24 cellular contexts compared by ENCODE assay signal in the genomic region with DNA sequence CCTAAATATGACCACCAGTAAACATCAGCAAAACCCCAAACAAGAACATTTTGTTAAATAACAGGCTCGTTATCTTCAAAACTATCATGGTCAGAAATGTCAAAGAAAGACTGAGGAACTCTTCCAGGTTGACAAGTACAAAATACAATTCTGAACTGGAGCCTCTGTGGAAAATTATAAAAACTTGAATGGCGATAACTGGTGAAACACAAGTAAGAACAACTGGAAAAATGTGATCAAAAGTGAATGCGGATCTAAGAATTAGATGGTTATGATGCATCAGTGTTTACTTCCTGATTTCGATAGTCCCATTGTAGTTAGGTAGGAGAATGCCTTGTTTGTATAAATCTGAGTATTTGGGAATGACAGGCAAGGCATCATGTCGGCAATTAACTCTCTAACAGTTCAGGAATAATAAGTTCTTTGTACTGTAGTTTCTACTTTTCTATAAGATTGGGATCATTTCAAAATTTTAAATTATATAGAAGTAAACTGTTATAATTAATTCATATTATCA.
DNase-seq lines count a peak whose midpoint lies in the region; ATAC-seq, FAIRE-seq and TF ChIP-seq lines count a peak whose summit lies in the region.
"Had no signal": no experiment of that assay in that cellular context is flagged by ENCODE, and none has a peak within 500 bp of the region (broad histone marks: within the 10 kb centered on the region; RNA-seq: fewer than 3 reads in every experiment).

No MANE protein-coding gene starts in this region.

- H3K27me3 Mint-ChIP-seq in natural killer cell (ENCODE audit: low read depth in 2 of 2) = no peaks in the 10 kb centered on the region
- H3K27me3 Mint-ChIP-seq: CD4-positive, alpha-beta memory T cell had no signal

- TF ChIP-seq CTCF in D721Med (IDR thresholded peaks at IDR 0.05; ENCODE audit: insufficient read depth, missing control alignments) = no peak
- TF ChIP-seq CTCF in dorsolateral prefrontal cortex (IDR thresholded peaks at IDR 0.05 in 54 of 56, conservative IDR thresholded peaks at IDR 0.05 in 2 of 56; ENCODE audit: low read depth in 1 of 56, partially characterized antibody in 56 of 56) = no peak
- TF ChIP-seq CTCF in natural killer cell (IDR thresholded peaks at IDR 0.05) = no peak

- intact Hi-C loops in dorsolateral prefrontal cortex (cut with DNase I) (no loop called here), natural killer cell (cut with micrococcal nuclease) (no loop called here)

- peak overlapping the region in 56 of 59 donors; percentile 6 to 88 (median 69) for H3K27ac ChIP-seq in dorsolateral prefrontal cortex
- H3K27ac ChIP-seq: A549, GM23248 had no signal

- peak overlapping the region in 16 of 59 donors; percentile 3 to 47 (median 18) for H3K4me3 ChIP-seq in dorsolateral prefrontal cortex
- H3K4me3 ChIP-seq: A549, GM23248 had no signal

- no peaks in the 10 kb centered on the region for H3K27me3 ChIP-seq in dorsolateral prefrontal cortex

- H3K27ac Mint-ChIP-seq in natural killer cell = no peak overlapping the region
- H3K27ac Mint-ChIP-seq: CD4-positive, alpha-beta memory T cell had no signal

- FAIRE-seq in D721Med (lab: Jason Lieb, UNC) = peak; percentile 44
- FAIRE-seq: A549, GM12892, GM19239, H1 had no signal

- no peaks in the 10 kb centered on the region for H3K36me3 Mint-ChIP-seq in natural killer cell
- H3K36me3 Mint-ChIP-seq: CD4-positive, alpha-beta memory T cell had no signal

- no peak overlapping the region for H3K4me3 Mint-ChIP-seq in natural killer cell
- H3K4me3 Mint-ChIP-seq: CD4-positive, alpha-beta memory T cell had no signal

- no peak for DNase-seq in D721Med (ENCODE audit: insufficient read length, low spot score)
- no peak for DNase-seq in dorsolateral prefrontal cortex
- peak; percentile 45 for DNase-seq in medulla oblongata (ENCODE audit: extremely low spot score)
- DNase-seq in superior temporal gyrus (ENCODE audit: extremely low spot score) = peak; percentile 70
- no peak for DNase-seq in natural killer cell
- DNase-seq in HuH-7.5 (ENCODE audit: low spot score) = no peak
- DNase-seq: 8988T; ACHN; AML-193; C1 segment of cervical spinal cord; Calu3; CD4-positive, alpha-beta memory T cell; COR-L47; DMS153; DND-41; GM23248; H7; HCEC 1CT had no signal

- no peaks in the 10 kb centered on the region for H3K4me1 Mint-ChIP-seq in natural killer cell
- H3K4me1 Mint-ChIP-seq: CD4-positive, alpha-beta memory T cell had no signal

- H3K9me3 Mint-ChIP-seq in natural killer cell = no peaks in the 10 kb centered on the region

- no peak for ATAC-seq in natural killer cell
- no peak for ATAC-seq in HG02610 (IDR thresholded peaks at IDR 0.05; ENCODE audit: unreplicated experiment)
- no peak for ATAC-seq in HG03439 (IDR thresholded peaks at IDR 0.05; ENCODE audit: unreplicated experiment)
- ATAC-seq: A549 had no signal

Comparison
In these comparisons a context has a peak if more than half of its experiments do, and no peak if none do; other contexts are left out.
1. DNase-seq: peak in medulla oblongata (single experiment) and superior temporal gyrus (single experiment); none in D721Med (single experiment), dorsolateral prefrontal cortex (0 of 10), natural killer cell (single experiment) and HuH-7.5 (single experiment).